In the genomic region with DNA sequence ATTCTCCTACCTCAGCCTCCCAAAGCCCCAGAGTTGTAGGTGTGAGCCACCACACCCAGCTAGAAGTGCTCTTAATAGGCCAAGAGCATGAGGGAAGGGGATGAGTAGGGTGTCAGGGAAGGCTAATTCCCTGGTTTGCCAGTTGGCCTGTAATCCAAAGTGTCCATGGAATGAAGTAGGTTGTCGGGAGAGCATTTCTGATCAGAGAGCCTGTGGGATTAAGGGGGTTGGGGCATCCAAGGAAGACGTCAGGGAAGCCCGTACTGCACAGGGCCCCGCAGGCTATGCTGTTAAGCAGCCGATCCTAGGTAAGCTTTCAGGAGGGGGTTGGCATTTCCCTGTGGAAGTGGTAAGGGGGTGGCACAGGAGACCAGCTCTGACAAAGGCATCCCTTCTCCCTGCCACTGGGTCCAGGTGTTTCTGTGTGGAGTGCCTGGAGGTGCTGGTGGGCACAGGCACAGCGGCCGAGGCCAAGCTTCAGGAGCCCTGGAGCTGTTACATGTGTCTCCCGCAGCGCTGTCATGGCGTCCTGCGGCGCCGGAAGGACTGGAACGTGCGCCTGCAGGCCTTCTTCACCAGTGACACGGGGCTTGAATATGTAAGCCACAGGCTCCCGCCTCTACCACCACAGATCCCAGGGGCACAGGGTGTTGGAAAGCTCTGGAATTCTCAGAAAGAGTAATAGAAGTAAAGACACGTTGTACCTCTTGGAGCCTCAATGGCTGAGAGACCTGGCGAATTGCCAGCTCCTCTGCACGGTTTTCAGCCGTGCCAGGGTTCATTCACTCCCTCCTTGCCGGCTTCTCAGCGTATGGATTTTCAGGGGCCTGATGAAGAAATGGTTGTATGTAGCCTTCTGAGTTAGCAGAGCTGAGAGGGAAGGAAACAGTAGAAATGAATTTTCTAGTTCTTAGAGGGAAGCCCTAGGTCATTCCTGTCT, we compare ENCODE assay signal across 16 cellular contexts.
"Had no signal": no experiment of that assay in that cellular context is flagged by ENCODE, and none has a peak within 500 bp of the region (broad histone marks: within the 10 kb centered on the region; RNA-seq: fewer than 3 reads in every experiment).

No MANE protein-coding gene starts in this region.

- H3K79me2 ChIP-seq: hepatocyte, parathyroid adenoma had no signal

- H3K27ac Mint-ChIP-seq: activated CD8-positive, alpha-beta T cell treated with anti-CD3 and anti-CD28 coated beads, Interleukin-2, amount 10 ng/mL, durations not matched to agents 7 days and 5 days; activated naive CD4-positive, alpha-beta T cell treated with anti-CD3 and anti-CD28 coated beads for 36 hours had no signal

- H3K27me3 Mint-ChIP-seq: T-cell had no signal

- H3K27me3 ChIP-seq: adrenal gland, hepatocyte, transverse colon had no signal

- H3K4me3 Mint-ChIP-seq: activated CD8-positive, alpha-beta T cell treated with anti-CD3 and anti-CD28 coated beads, Interleukin-2, amount 10 ng/mL, durations not matched to agents 7 days and 5 days; activated naive CD4-positive, alpha-beta T cell treated with anti-CD3 and anti-CD28 coated beads for 36 hours had no signal

- DNase-seq: activated CD4-positive, alpha-beta T cell treated with anti-CD3 and anti-CD28 coated beads for 48 hours; activated CD8-positive, alpha-beta memory T cell treated with anti-CD3 and anti-CD28 coated beads, Interleukin-2, amount 50 U/mL, for 48 hours; activated CD8-positive, alpha-beta T cell treated with anti-CD3 and anti-CD28 coated beads, Interleukin-2, amount 10 ng/mL, durations not matched to agents 7 days and 5 days; activated naive CD4-positive, alpha-beta T cell treated with anti-CD3 and anti-CD28 coated beads for 36 hours; adrenal gland; caudate nucleus; effector memory CD4-positive, alpha-beta T cell; kidney; mesendoderm; small intestine; T-cell; transverse colon had no signal

- H3K9me3 Mint-ChIP-seq: activated naive CD4-positive, alpha-beta T cell treated with anti-CD3 and anti-CD28 coated beads for 36 hours; T-cell had no signal

- H3K36me3 ChIP-seq: adrenal gland, transverse colon had no signal

- H2AFZ ChIP-seq: hepatocyte, parathyroid adenoma had no signal

- H3K27ac ChIP-seq: adrenal gland, coronary artery, epithelial cell of prostate, hepatocyte, parathyroid adenoma, transverse colon had no signal

- H3K9me3 ChIP-seq: adrenal gland, transverse colon had no signal

- H3K9ac ChIP-seq: parathyroid adenoma had no signal

- H3K4me2 ChIP-seq: hepatocyte had no signal

- H3K36me3 Mint-ChIP-seq: T-cell had no signal

- H3K4me3 ChIP-seq: adrenal gland, coronary artery, hepatocyte, transverse colon had no signal

- H3K4me1 ChIP-seq: adrenal gland, parathyroid adenoma, transverse colon had no signal
